Comparison of ENCODE assay signal across 10 cellular contexts in the genomic region with DNA sequence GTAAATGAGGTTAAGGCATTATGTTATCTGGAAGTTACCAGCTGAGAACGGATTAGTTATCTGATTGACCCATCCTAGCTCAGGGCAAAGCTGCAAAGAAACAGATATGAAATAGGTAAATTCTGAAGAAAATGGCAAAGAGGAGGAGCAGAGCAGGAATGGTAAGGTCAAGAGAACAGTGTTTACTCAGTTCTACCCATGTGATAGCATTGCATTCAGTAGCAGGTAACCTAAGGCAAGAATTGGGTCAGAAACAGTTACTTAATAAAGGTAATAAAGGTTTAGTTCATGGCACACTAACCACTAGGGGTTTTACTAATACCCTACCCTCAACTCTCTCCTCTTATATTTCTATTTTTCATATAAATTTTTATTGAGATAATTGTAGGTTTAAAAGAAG.
"Had no signal": no experiment of that assay in that cellular context is flagged by ENCODE, and none has a peak within 500 bp of the region (broad histone marks: within the 10 kb centered on the region; RNA-seq: fewer than 3 reads in every experiment).

No MANE protein-coding gene starts in this region.

- DNase-seq: HFFc6, IMR-90, KG1 had no signal

- H3K27ac ChIP-seq: HL-60 had no signal

- H2AFZ ChIP-seq: GM23338 had no signal

- H3K27ac Mint-ChIP-seq: GM23338, HFFc6 had no signal

- H3K4me2 ChIP-seq: GM23338 had no signal

- H3K9me3 Mint-ChIP-seq: GM23338 had no signal

- H3K9me3 ChIP-seq: HAP-1 had no signal

- ATAC-seq: GM23338, HCT116, K562 had no signal

- FAIRE-seq: H1, H54, K562 had no signal

- H3K4me3 Mint-ChIP-seq: GM23338, HFFc6 had no signal

- H3K4me3 ChIP-seq: GM23338, HAP-1, K562 had no signal

- H3K4me1 Mint-ChIP-seq: GM23338 had no signal

- H3K4me1 ChIP-seq: HAP-1 had no signal

- H3K36me3 ChIP-seq: HAP-1 had no signal
